16 cellular contexts compared by ENCODE assay signal in genomic region chr2:120480903-120481445, GRCh38.
"Had no signal": no experiment of that assay in that cellular context is flagged by ENCODE, and none has a peak within 500 bp of the region (broad histone marks: within the 10 kb centered on the region; RNA-seq: fewer than 3 reads in every experiment).

No MANE protein-coding gene starts in this region.

- H3K27me3 Mint-ChIP-seq: activated CD8-positive, alpha-beta memory T cell treated with anti-CD3 and anti-CD28 coated beads, Interleukin-2, amount 10 ng/mL, durations not matched to agents 7 days and 5 days; stimulated activated naive CD8-positive, alpha-beta T cell treated with anti-CD3 and anti-CD28 coated beads, Interleukin-15, Interleukin-2, amounts not matched to agents 100 ng/mL and 50 ng/mL, for 24 hours had no signal

- H3K4me1 ChIP-seq: colonic mucosa, esophagus squamous epithelium, testis had no signal

- H3K27ac ChIP-seq: colonic mucosa, esophagus squamous epithelium, testis had no signal

- H3K9me3 Mint-ChIP-seq: natural killer cell; stimulated activated naive CD8-positive, alpha-beta T cell treated with anti-CD3 and anti-CD28 coated beads, Interleukin-15, Interleukin-2, amounts not matched to agents 100 ng/mL and 50 ng/mL, for 24 hours had no signal

- H3K36me3 Mint-ChIP-seq: activated CD8-positive, alpha-beta memory T cell treated with anti-CD3 and anti-CD28 coated beads, Interleukin-2, amount 10 ng/mL, durations not matched to agents 7 days and 5 days; memory B cell; natural killer cell had no signal

- H3K4me3 Mint-ChIP-seq: activated CD8-positive, alpha-beta memory T cell treated with anti-CD3 and anti-CD28 coated beads, Interleukin-2, amount 10 ng/mL, durations not matched to agents 7 days and 5 days; memory B cell; natural killer cell; stimulated activated naive CD8-positive, alpha-beta T cell treated with anti-CD3 and anti-CD28 coated beads, Interleukin-15, Interleukin-2, amounts not matched to agents 100 ng/mL and 50 ng/mL, for 24 hours had no signal

- H3K27me3 ChIP-seq: colonic mucosa, testis had no signal

- H3K9me3 ChIP-seq: colonic mucosa, esophagus squamous epithelium, testis had no signal

- ATAC-seq: activated CD8-positive, alpha-beta memory T cell treated with anti-CD3 and anti-CD28 coated beads, Interleukin-2, amount 10 ng/mL, durations not matched to agents 7 days and 5 days; left colon; natural killer cell had no signal

- H3K27ac Mint-ChIP-seq: activated CD8-positive, alpha-beta memory T cell treated with anti-CD3 and anti-CD28 coated beads, Interleukin-2, amount 10 ng/mL, durations not matched to agents 7 days and 5 days; memory B cell; natural killer cell; stimulated activated naive CD8-positive, alpha-beta T cell treated with anti-CD3 and anti-CD28 coated beads, Interleukin-15, Interleukin-2, amounts not matched to agents 100 ng/mL and 50 ng/mL, for 24 hours had no signal

- DNase-seq: activated CD4-positive, alpha-beta T cell treated with anti-CD3 and anti-CD28 coated beads, Interleukin-2, amount 50 U/mL, for 4 hours; activated CD4-positive, CD25-positive, alpha-beta regulatory T cell treated with anti-CD3 and anti-CD28 coated beads, Interleukin-2, amount 50 U/mL, for 72 hours; activated CD8-positive, alpha-beta memory T cell treated with anti-CD3 and anti-CD28 coated beads, Interleukin-2, amount 10 ng/mL, durations not matched to agents 7 days and 5 days; activated T-cell treated with anti-CD3 and anti-CD28 coated beads, Interleukin-2, amount 50 U/mL, for 48 hours; caudate nucleus; colonic mucosa; esophagus squamous epithelium; foreskin fibroblast; left colon; natural killer cell; occipital lobe; stimulated activated CD4-positive, alpha-beta T cell treated with anti-CD3 and anti-CD28 coated beads, Interleukin-4, amount 100 ng/mL, for 1 hour; T-helper 2 cell; testis had no signal

- H3K4me1 Mint-ChIP-seq: activated CD8-positive, alpha-beta memory T cell treated with anti-CD3 and anti-CD28 coated beads, Interleukin-2, amount 10 ng/mL, durations not matched to agents 7 days and 5 days; natural killer cell had no signal

- H3K36me3 ChIP-seq: colonic mucosa, esophagus squamous epithelium had no signal

- H3K4me3 ChIP-seq: colonic mucosa, esophagus squamous epithelium, testis had no signal
